ENCODE assay signal across 22 cellular contexts in genomic region chr2:4338345-4338744, GRCh38.
DNase-seq lines count a peak whose midpoint lies in the region; ATAC-seq, FAIRE-seq and TF ChIP-seq lines count a peak whose summit lies in the region.
"Had no signal": no experiment of that assay in that cellular context is flagged by ENCODE, and none has a peak within 500 bp of the region (broad histone marks: within the 10 kb centered on the region; RNA-seq: fewer than 3 reads in every experiment).

No MANE protein-coding gene starts in this region.

- intact Hi-C loops in HepG2 (cut with micrococcal nuclease; ENCODE audit: unreplicated experiment) (loop anchor here (2.0 kb wide), 1 partner anchor 72 kb away; no protein-coding TSS in a partner anchor), right lobe of liver (cut with DNase I) (no loop called here), IMR-90 (cut with micrococcal nuclease) (no loop called here)

- H3K4ac ChIP-seq in IMR-90 (ENCODE audit: low read depth, low read length) = no peak overlapping the region

- TF ChIP-seq EP300 in HepG2 (IDR thresholded peaks at IDR 0.05; ENCODE audit: low read depth in 2 of 2, low read length in 2 of 2) (no peak), HepG2 (CRISPR knock-in tag; IDR thresholded peaks at IDR 0.05; ENCODE audit: borderline replicate concordance) (no peak)

- H4K5ac ChIP-seq in IMR-90 (ENCODE audit: low read depth, low read length) = no peak overlapping the region

- no peak overlapping the region for H2AK5ac ChIP-seq in IMR-90 (ENCODE audit: low read depth, low read length)

- no peaks in the 10 kb centered on the region for H3K36me3 ChIP-seq in HepG2 (replicated peaks in 1 of 2; ENCODE audit: control insufficient read depth in 1 of 2, insufficient read depth in 2 of 2, low read length in 2 of 2)
- H3K36me3 ChIP-seq in right lobe of liver = no peaks in the 10 kb centered on the region
- H3K36me3 ChIP-seq in IMR-90 (ENCODE audit: control insufficient read depth, insufficient read depth, low read length) = no peaks in the 10 kb centered on the region
- H3K36me3 ChIP-seq: BLaER1 treated with 17β-estradiol and CSF1 and Interleukin-3, amounts not matched to agents 10 nM and 100 nM had no signal

- H3K4me3 Mint-ChIP-seq in progenitor cell of endocrine pancreas (ENCODE audit: low read depth) = no peak overlapping the region
- H3K4me3 Mint-ChIP-seq: B cell; CD4-positive, alpha-beta T cell; CD8-positive, alpha-beta T cell had no signal

- no peak overlapping the region for H3K18ac ChIP-seq in IMR-90 (ENCODE audit: low read depth, low read length)

- no peak overlapping the region for H4K91ac ChIP-seq in IMR-90 (ENCODE audit: insufficient read depth, low read depth, low read length)

- H2AFZ ChIP-seq in HepG2 (ENCODE audit: low read length) = no peak overlapping the region
- no peak overlapping the region for H2AFZ ChIP-seq in IMR-90 (replicated peaks; ENCODE audit: low read length, poor library complexity)

- no peaks in the 10 kb centered on the region for H3K36me3 Mint-ChIP-seq in progenitor cell of endocrine pancreas (ENCODE audit: insufficient read depth)
- H3K36me3 Mint-ChIP-seq: CD8-positive, alpha-beta T cell had no signal

- no peak overlapping the region for H2BK5ac ChIP-seq in IMR-90 (ENCODE audit: low read depth, low read length, poor library complexity, severe bottlenecking)

- DNase-seq in HepG2 (ENCODE audit: low spot score) = no peak
- no peak for DNase-seq in right lobe of liver
- no peak for DNase-seq in IMR-90
- DNase-seq in progenitor cell of endocrine pancreas (ENCODE audit: low spot score, unreplicated experiment) = no peak
- DNase-seq in glomerular visceral epithelial cell (ENCODE audit: extremely low spot score) = no peak
- DNase-seq: 8988T; AML-193; Caco-2; Calu3; CD4-positive, alpha-beta T cell; CD8-positive, alpha-beta T cell; DMS79 treated with DMSO at 0.1 percent for 48 hours; GF-D8 had no signal

- H3K9ac ChIP-seq in HepG2 (ENCODE audit: insufficient read depth, low read depth, low read length) = no peak overlapping the region
- no peak overlapping the region for H3K9ac ChIP-seq in IMR-90 (ENCODE audit: low read depth, low read length)
- H3K9ac ChIP-seq: BLaER1 treated with 17β-estradiol and CSF1 and Interleukin-3, amounts not matched to agents 10 nM and 100 nM had no signal

- H3K27me3 Mint-ChIP-seq in progenitor cell of endocrine pancreas = no peaks in the 10 kb centered on the region
- H3K27me3 Mint-ChIP-seq: B cell; CD4-positive, alpha-beta T cell had no signal

- no peaks in the 10 kb centered on the region for H3K79me1 ChIP-seq in IMR-90 (ENCODE audit: low read depth in 1 of 2, low read length in 2 of 2)

- dilution Hi-C loops in IMR-90 (cut with HindIII; ENCODE audit: low sequenced_read_pairs, unreplicated experiment) = no loop called here

- no peaks in the 10 kb centered on the region for H3K79me2 ChIP-seq in HepG2 (ENCODE audit: insufficient read depth, low read length)

- H3K4me3 ChIP-seq in HepG2 (replicated peaks in 1 of 3; ENCODE audit: insufficient read depth in 1 of 3, low read depth in 2 of 3, low read length in 3 of 3) (no peak overlapping the region), right lobe of liver (no peak overlapping the region), IMR-90 (ENCODE audit: insufficient read depth, low read depth, low read length) (no peak overlapping the region)
- H3K4me3 ChIP-seq: BLaER1 treated with 17β-estradiol and CSF1 and Interleukin-3, amounts not matched to agents 10 nM and 100 nM had no signal

- TF ChIP-seq RAD21 in HepG2 (CRISPR knock-in tag; IDR thresholded peaks at IDR 0.05) (no peak), IMR-90 (IDR thresholded peaks at IDR 0.05; ENCODE audit: low read length) (no peak)

- H4K20me1 ChIP-seq in HepG2 (ENCODE audit: insufficient read depth, low read length) = no peaks in the 10 kb centered on the region
- no peaks in the 10 kb centered on the region for H4K20me1 ChIP-seq in IMR-90 (ENCODE audit: insufficient read depth, low read length)
- H4K20me1 ChIP-seq: BLaER1 treated with 17β-estradiol and CSF1 and Interleukin-3, amounts not matched to agents 10 nM and 100 nM had no signal

- no peaks in the 10 kb centered on the region for H3K9me1 ChIP-seq in IMR-90 (ENCODE audit: insufficient read depth, low read length)

- H3K27me3 ChIP-seq in HepG2 (ENCODE audit: control insufficient read depth in 1 of 2, insufficient read depth in 2 of 2, low read length in 2 of 2) (no peaks in the 10 kb centered on the region; a peak in 1 of 5 replicates), right lobe of liver (no peaks in the 10 kb centered on the region), IMR-90 (ENCODE audit: control insufficient read depth, insufficient read depth, low read length) (no peaks in the 10 kb centered on the region)
- H3K27me3 ChIP-seq: BLaER1 treated with 17β-estradiol and CSF1 and Interleukin-3, amounts not matched to agents 10 nM and 100 nM had no signal

- TF ChIP-seq CTCF in HepG2 (CRISPR knock-in tag; IDR thresholded peaks at IDR 0.05) (no peak), right lobe of liver (IDR thresholded peaks at IDR 0.05) (no peak), IMR-90 (conservative IDR thresholded peaks at IDR 0.05; ENCODE audit: low read depth, low read length) (no peak), progenitor cell of endocrine pancreas (IDR thresholded peaks at IDR 0.05; ENCODE audit: unreplicated experiment) (no peak)

- H2BK20ac ChIP-seq in IMR-90 (ENCODE audit: low read depth, low read length) = no peak overlapping the region

- CTCF ChIA-PET in HepG2 (lab: Yijun Ruan, JAX; ENCODE audit: low intra/inter-chr PET ratio, low total read pairs) = no interaction called here
- CTCF ChIA-PET in IMR-90 (lab: Yijun Ruan, JAX) = no interaction called here

- in situ Hi-C loops in HepG2 (cut with HindIII; ENCODE audit: extremely low pct_ligation_motif_present, low pct_unique_long_range_greater_than_20kb) = no loop called here
- in situ Hi-C loops in IMR-90 (cut with MboI; ENCODE audit: low sequenced_read_pairs) = no loop called here

- peaks cover 7% of the 10 kb centered on the region for H3K9me3 Mint-ChIP-seq in progenitor cell of endocrine pancreas (ENCODE audit: low read depth)

- H3K4me2 ChIP-seq in HepG2 (ENCODE audit: low read depth, low read length) (no peak overlapping the region), IMR-90 (ENCODE audit: low read depth, low read length) (no peak overlapping the region)
- H3K4me2 ChIP-seq: BLaER1 treated with 17β-estradiol and CSF1 and Interleukin-3, amounts not matched to agents 10 nM and 100 nM had no signal

- no peak overlapping the region for H2AK9ac ChIP-seq in IMR-90 (replicated peaks; ENCODE audit: low read depth, low read length, poor library complexity)

- no peak overlapping the region for H2BK15ac ChIP-seq in IMR-90 (ENCODE audit: low read depth, low read length)

- H3K14ac ChIP-seq in IMR-90 (replicated peaks; ENCODE audit: low read depth, low read length) = no peak overlapping the region

- TF ChIP-seq POLR2A in HepG2 (IDR thresholded peaks at IDR 0.05; ENCODE audit: insufficient read depth in 1 of 2, low read depth in 2 of 2, low read length in 2 of 2) = no peak
- no peak for TF ChIP-seq POLR2A in right lobe of liver (IDR thresholded peaks at IDR 0.05)
- TF ChIP-seq POLR2A in IMR-90 (IDR thresholded peaks at IDR 0.05; ENCODE audit: low read depth, low read length) = no peak

- no peak overlapping the region for H3K56ac ChIP-seq in IMR-90 (ENCODE audit: extremely low read depth, insufficient read depth, low read length)

- H3K27ac Mint-ChIP-seq in progenitor cell of endocrine pancreas = peak overlapping the region; percentile 8
- H3K27ac Mint-ChIP-seq: B cell; CD4-positive, alpha-beta T cell; CD8-positive, alpha-beta T cell had no signal

- ATAC-seq in HepG2 (no peak), right lobe of liver (no peak), IMR-90 (ENCODE audit: low read depth) (no peak), GM19397 (IDR thresholded peaks at IDR 0.05; ENCODE audit: unreplicated experiment) (no peak)
- ATAC-seq: CD8-positive, alpha-beta T cell had no signal

- H3K23ac ChIP-seq in IMR-90 (ENCODE audit: low read depth, low read length) = no peak overlapping the region

- H2BK120ac ChIP-seq in IMR-90 (ENCODE audit: low read depth, low read length) = no peak overlapping the region

- no TSS peak for BruUV-seq in HepG2 (replicated peaks; lab: Mats Ljungman, UMichigan)
- BruUV-seq in IMR-90 (replicated peaks; lab: Mats Ljungman, UMichigan) = no TSS peak

- no peak overlapping the region for H3K27ac ChIP-seq in HepG2 (ENCODE audit: extremely low read length, insufficient read depth, low read length)
- H3K27ac ChIP-seq in right lobe of liver = no peak overlapping the region
- H3K27ac ChIP-seq in IMR-90 (ENCODE audit: insufficient read depth, low read length) = no peak overlapping the region
- H3K27ac ChIP-seq: BLaER1 treated with 17β-estradiol and CSF1 and Interleukin-3, amounts not matched to agents 10 nM and 100 nM; C4-2B had no signal

- H4K8ac ChIP-seq in IMR-90 (ENCODE audit: low read depth in 2 of 2, low read length in 2 of 2) = no peak overlapping the region

- H3K9me3 ChIP-seq in HepG2 (ENCODE audit: low read length) (peaks cover 67% of the 10 kb centered on the region), right lobe of liver (no peaks in the 10 kb centered on the region), IMR-90 (ENCODE audit: control insufficient read depth, insufficient read depth, low read length) (peaks cover 12% of the 10 kb centered on the region)
- H3K9me3 ChIP-seq: Caco-2 had no signal

- peaks cover 32% of the 10 kb centered on the region for H3K4me1 Mint-ChIP-seq in progenitor cell of endocrine pancreas (ENCODE audit: low read depth)
- H3K4me1 Mint-ChIP-seq: B cell had no signal

- H3K4me1 ChIP-seq in HepG2 (ENCODE audit: insufficient read depth, low read length) = no peaks in the 10 kb centered on the region
- H3K4me1 ChIP-seq in right lobe of liver = no peaks in the 10 kb centered on the region
- no peaks in the 10 kb centered on the region for H3K4me1 ChIP-seq in IMR-90 (ENCODE audit: control insufficient read depth, insufficient read depth, low read length)
- H3K4me1 ChIP-seq: Caco-2 had no signal

- POLR2A ChIA-PET in HepG2 (lab: Yijun Ruan, JAX) = no interaction called here
- POLR2A ChIA-PET in IMR-90 (lab: Charles Lee; ENCODE audit: unreplicated experiment) = no interaction called here

- no peak for FAIRE-seq in HepG2 (lab: Jason Lieb, UNC)
- FAIRE-seq: A204.1, D721Med, G401.6, GM12891, GM19239 had no signal

TF ChIP-seq in HepG2, 621 proteins besides CTCF, POLR2A, EP300 and RAD21 (continues in another document):
- TF ChIP-seq ZNF772 (CRISPR knock-in tag; IDR thresholded peaks at IDR 0.05) (no peak), THYN1 (CRISPR knock-in tag; IDR thresholded peaks at IDR 0.05; ENCODE audit: borderline replicate concordance, low read depth) (no peak), DMAP1 (CRISPR knock-in tag; IDR thresholded peaks at IDR 0.05) (no peak), SETDB1 (CRISPR knock-in tag; IDR thresholded peaks at IDR 0.05; ENCODE audit: borderline replicate concordance) (no peak)
